Comparison of ENCODE assay signal across 19 cellular contexts in the genomic region with DNA sequence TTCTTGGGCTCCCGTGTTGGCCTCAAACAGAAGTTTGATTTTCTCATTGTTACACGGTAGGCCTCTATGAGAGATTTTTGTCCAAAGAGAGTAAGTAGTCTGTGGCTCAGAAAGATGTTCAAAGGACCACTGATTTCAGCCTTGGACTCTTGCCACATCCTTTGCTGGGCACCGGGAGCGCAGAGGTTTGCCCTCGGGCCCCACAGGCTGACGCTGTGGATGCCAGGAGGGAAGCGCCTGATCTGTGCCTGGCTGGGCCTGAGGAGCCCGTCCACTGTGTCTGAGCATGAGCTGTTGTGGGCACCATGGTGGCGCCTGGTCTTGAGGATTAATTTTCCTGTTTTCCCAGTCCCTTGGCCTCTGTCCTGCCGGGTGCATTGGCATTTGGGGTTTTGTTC. TPM values are rescaled to one million over a fixed set of nuclear protein-coding genes. Genes with fewer than 3 reads are reported as not detected.
DNase-seq lines count a peak whose midpoint lies in the region; ATAC-seq and TF ChIP-seq lines count a peak whose summit lies in the region.
"Had no signal": no experiment of that assay in that cellular context is flagged by ENCODE, and none has a peak within 500 bp of the region (broad histone marks: within the 10 kb centered on the region; RNA-seq: fewer than 3 reads in every experiment).

No MANE protein-coding gene starts in this region.

- no peak overlapping the region for H3K23ac ChIP-seq in H9 (ENCODE audit: insufficient read length, low read depth, low read length)

- no peak overlapping the region for H4K8ac ChIP-seq in H9 (replicated peaks; ENCODE audit: insufficient read length, low read depth, low read length)

- no peak overlapping the region for H2AK5ac ChIP-seq in H9 (ENCODE audit: insufficient read length, low read length)

- H3K4me1 Mint-ChIP-seq in H9 (peaks cover 13 to 24% of the 10 kb centered on the region in 2 experiments), WTC11 (peaks cover 18% of the 10 kb centered on the region), progenitor cell of endocrine pancreas (ENCODE audit: low read depth) (peaks cover 6% of the 10 kb centered on the region)

- no peak overlapping the region for H4K91ac ChIP-seq in H9 (ENCODE audit: insufficient read length, low read depth, low read length)

- WGBS in H9 (ENCODE audit: extremely low coverage, insufficient read length, low lambda C conversion rate), result no CpG with 5 or more reads among the region's 10 CpGs

- no peak overlapping the region for H2BK20ac ChIP-seq in H9 (ENCODE audit: low read depth, low read length, poor library complexity, severe bottlenecking)

- H4K20me1 ChIP-seq in H9 (ENCODE audit: control insufficient read depth, insufficient read depth, insufficient read length), result peaks cover 5% of the 10 kb centered on the region

- H3K9me3 ChIP-seq in H9 (ENCODE audit: control insufficient read depth, low read depth, low read length), result no peaks in the 10 kb centered on the region
- no peaks in the 10 kb centered on the region for H3K9me3 ChIP-seq in right atrium auricular region
- H3K9me3 ChIP-seq in SJCRH30 (replicated peaks), result no peaks in the 10 kb centered on the region
- H3K9me3 ChIP-seq: A549, BE2C had no signal

- H2AFZ ChIP-seq in H9 (ENCODE audit: low read length), result no peak overlapping the region

- H3K36me3 Mint-ChIP-seq in H9 (ENCODE audit: insufficient read depth in 1 of 3, low read depth in 3 of 3), result peaks cover 14 to 22% (median 17%) of the 10 kb centered on the region in 3 experiments; a peak in 6 of 7 replicates
- H3K36me3 Mint-ChIP-seq in WTC11, result peaks cover 19% of the 10 kb centered on the region
- peaks cover 8% of the 10 kb centered on the region for H3K36me3 Mint-ChIP-seq in progenitor cell of endocrine pancreas (ENCODE audit: insufficient read depth)

- H3K27ac ChIP-seq in H9 (ENCODE audit: insufficient read length, low read depth, low read length) (no peak overlapping the region), right atrium auricular region (peak overlapping the region; percentile 82 to 90), SJCRH30 (no peak overlapping the region)
- H3K27ac ChIP-seq: A549, C4-2B, HL-60 had no signal

- no peak overlapping the region for H3T11ph ChIP-seq in H9 (ENCODE audit: low read length)

- TF ChIP-seq CTCF in H9 (conservative IDR thresholded peaks at IDR 0.05), result no peak
- no peak for TF ChIP-seq CTCF in WTC11 (IDR thresholded peaks at IDR 0.05)
- no peak for TF ChIP-seq CTCF in right atrium auricular region (IDR thresholded peaks at IDR 0.05)
- TF ChIP-seq CTCF in progenitor cell of endocrine pancreas (IDR thresholded peaks at IDR 0.05; ENCODE audit: unreplicated experiment), result no peak

- no peak overlapping the region for H3K4ac ChIP-seq in H9 (ENCODE audit: low read depth, low read length)

- peaks cover 7% of the 10 kb centered on the region; the same call in 1 of the 2 replicates for H3K79me2 ChIP-seq in H9 (ENCODE audit: insufficient read depth, low read length)

- peak overlapping the region; percentile 36 to 66 (median 55); a peak in 2 of 7 replicates for H3K27ac Mint-ChIP-seq in H9
- peak overlapping the region; percentile 11; the same call in 1 of the 2 replicates for H3K27ac Mint-ChIP-seq in WTC11
- H3K27ac Mint-ChIP-seq in progenitor cell of endocrine pancreas, result peak overlapping the region; percentile 65
- H3K27ac Mint-ChIP-seq: HFFc6 had no signal

- H3K27me3 Mint-ChIP-seq in H9 (ENCODE audit: low read depth) (no peaks in the 10 kb centered on the region), WTC11 (ENCODE audit: low read depth) (no peaks in the 10 kb centered on the region), progenitor cell of endocrine pancreas (no peaks in the 10 kb centered on the region)
- H3K27me3 Mint-ChIP-seq: CD4-positive, alpha-beta memory T cell had no signal

- H2BK5ac ChIP-seq in H9 (ENCODE audit: insufficient read length, low read length), result no peak overlapping the region

- H3K79me1 ChIP-seq in H9 (ENCODE audit: insufficient read depth, low read depth, low read length, poor library complexity, severe bottlenecking), result no peaks in the 10 kb centered on the region

- CTCF ChIA-PET in WTC11 (lab: Charles Lee), result no interaction called here

- no peak overlapping the region for H2BK15ac ChIP-seq in H9 (ENCODE audit: low read depth, low read length)

- H2BK120ac ChIP-seq in H9 (ENCODE audit: low read depth, low read length, poor library complexity, severe bottlenecking), result no peak overlapping the region

- H3K4me3 ChIP-seq in right atrium auricular region, result no peak overlapping the region
- H3K4me3 ChIP-seq in SJCRH30, result no peak overlapping the region
- H3K4me3 ChIP-seq: A549 had no signal

- peaks cover under 1% of the 10 kb centered on the region; the same call in 1 of the 2 replicates for H3K4me1 ChIP-seq in H9 (ENCODE audit: insufficient read depth, low read length)
- peaks cover 0 to 13% of the 10 kb centered on the region in 2 donors for H3K4me1 ChIP-seq in right atrium auricular region
- peaks cover 9% of the 10 kb centered on the region for H3K4me1 ChIP-seq in SJCRH30
- H3K4me1 ChIP-seq: A549, BE2C had no signal

- H3K18ac ChIP-seq in H9 (ENCODE audit: insufficient read length, low read depth, low read length), result no peak overlapping the region

- no peak overlapping the region for H3K56ac ChIP-seq in H9 (ENCODE audit: insufficient read length, low read depth, low read length)

- H3K9me3 Mint-ChIP-seq in H9 (no peaks in the 10 kb centered on the region; a peak in 1 of 5 replicates), WTC11 (peaks cover 5% of the 10 kb centered on the region), progenitor cell of endocrine pancreas (ENCODE audit: low read depth) (no peaks in the 10 kb centered on the region)
- H3K9me3 Mint-ChIP-seq: HFFc6 had no signal

- no peak overlapping the region for H3K4me2 ChIP-seq in H9 (ENCODE audit: insufficient read depth, insufficient read length, low read length)
- H3K4me2 ChIP-seq: A549 had no signal

- no peak overlapping the region for H2BK12ac ChIP-seq in H9 (ENCODE audit: insufficient read length, low read depth, low read length)

- H3K27me3 ChIP-seq in H9 (ENCODE audit: insufficient read depth, low read length) (no peaks in the 10 kb centered on the region), right atrium auricular region (no peaks in the 10 kb centered on the region), SJCRH30 (no peaks in the 10 kb centered on the region)
- H3K27me3 ChIP-seq: BE2C had no signal

- H3K4me3 Mint-ChIP-seq in H9 (no peak overlapping the region), WTC11 (no peak overlapping the region), progenitor cell of endocrine pancreas (ENCODE audit: low read depth) (no peak overlapping the region)
- H3K4me3 Mint-ChIP-seq: CD4-positive, alpha-beta memory T cell; HFFc6 had no signal

- no peak overlapping the region for H3K9ac ChIP-seq in H9 (ENCODE audit: extremely low read depth, insufficient read length, low read length)

- POLR2A ChIA-PET in WTC11 (lab: Charles Lee), result interaction anchor here (0.5 kb wide), 1 partner anchor 17 kb away, joined by 7 read pairs; no protein-coding TSS in a partner anchor

- DNase-seq in H9 (no peak), WTC11 (ENCODE audit: low spot score) (no peak), right atrium auricular region (ENCODE audit: low spot score) (no peak), progenitor cell of endocrine pancreas (ENCODE audit: low spot score, unreplicated experiment) (no peak), NCI-H2196 (lab: John Stamatoyannopoulos, UW; ENCODE audit: unreplicated experiment) (no peak), SJCRH30 (no peak)
- DNase-seq in activated naive CD4-positive, alpha-beta T cell (lab: John Stamatoyannopoulos, UW), result no peak
- DNase-seq: BE2C; CD4-positive, alpha-beta memory T cell; DMS153; DMS79 treated with DMSO at 0.1 percent for 48 hours; EL; GOT3; HCEC 1CT; HFFc6 had no signal

- no peak overlapping the region for H4K5ac ChIP-seq in H9 (ENCODE audit: insufficient read length, low read depth, low read length)

- ATAC-seq in WTC11 (no peak), HG02981 (IDR thresholded peaks at IDR 0.05; ENCODE audit: unreplicated experiment) (no peak)
- ATAC-seq: A549 had no signal

- no peaks in the 10 kb centered on the region for H3K36me3 ChIP-seq in right atrium auricular region
- peaks cover 27% of the 10 kb centered on the region for H3K36me3 ChIP-seq in SJCRH30

- H3K23me2 ChIP-seq in H9 (ENCODE audit: insufficient read length, low read depth, low read length, poor library complexity, severe bottlenecking), result no peaks in the 10 kb centered on the region

- H3K14ac ChIP-seq in H9 (ENCODE audit: insufficient read depth, low read length), result no peak overlapping the region

TF ChIP-seq in WTC11, 78 proteins besides CTCF, POLR2A, EP300 and RAD21 (continues in another document):
- TF ChIP-seq, protein P1, sequence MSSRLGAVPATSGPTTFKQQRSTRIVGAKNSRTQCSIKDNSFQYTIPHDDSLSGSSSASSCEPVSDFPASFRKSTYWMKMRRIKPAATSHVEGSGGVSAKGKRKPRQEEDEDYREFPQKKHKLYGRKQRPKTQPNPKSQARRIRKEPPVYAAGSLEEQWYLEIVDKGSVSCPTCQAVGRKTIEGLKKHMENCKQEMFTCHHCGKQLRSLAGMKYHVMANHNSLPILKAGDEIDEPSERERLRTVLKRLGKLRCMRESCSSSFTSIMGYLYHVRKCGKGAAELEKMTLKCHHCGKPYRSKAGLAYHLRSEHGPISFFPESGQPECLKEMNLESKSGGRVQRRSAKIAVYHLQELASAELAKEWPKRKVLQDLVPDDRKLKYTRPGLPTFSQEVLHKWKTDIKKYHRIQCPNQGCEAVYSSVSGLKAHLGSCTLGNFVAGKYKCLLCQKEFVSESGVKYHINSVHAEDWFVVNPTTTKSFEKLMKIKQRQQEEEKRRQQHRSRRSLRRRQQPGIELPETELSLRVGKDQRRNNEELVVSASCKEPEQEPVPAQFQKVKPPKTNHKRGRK (CRISPR knock-in tag; IDR thresholded peaks at IDR 0.05; ENCODE audit: borderline replicate concordance), result no peak
- no peak for TF ChIP-seq SMAD4 (CRISPR knock-in tag; IDR thresholded peaks at IDR 0.05)
- TF ChIP-seq, protein P2, sequence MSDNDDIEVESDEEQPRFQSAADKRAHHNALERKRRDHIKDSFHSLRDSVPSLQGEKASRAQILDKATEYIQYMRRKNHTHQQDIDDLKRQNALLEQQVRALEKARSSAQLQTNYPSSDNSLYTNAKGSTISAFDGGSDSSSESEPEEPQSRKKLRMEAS (CRISPR knock-in tag; IDR thresholded peaks at IDR 0.05), result no peak
- no peak for TF ChIP-seq IRF2 (CRISPR knock-in tag; IDR thresholded peaks at IDR 0.05; ENCODE audit: borderline replicate concordance, low read depth)
- no peak for TF ChIP-seq ZNF219 (CRISPR knock-in tag; IDR thresholded peaks at IDR 0.05; ENCODE audit: borderline replicate concordance)

RNA-seq across cellular contexts. Expression of a gene that starts 52.3 kb away (rescaled TPM):
- total RNA-seq in H9 (2021) (39.6 and 40.6 TPM in 2 replicates), WTC11 (2021) (40.6 to 46.4 TPM (median 41.0 TPM) in 3 replicates), right atrium auricular region (10 to 100 TPM; 31.7 to 40.3 TPM), progenitor cell of endocrine pancreas (47.2 and 53.3 TPM in 2 replicates)
- total RNA-seq in SJCRH30 (2014; rRNA removed; shearing (Covaris generic)), result 21.7 and 35.7 TPM in 2 replicates

RNA-seq across cellular contexts. Expression of a gene that starts 52.6 kb away (rescaled TPM):
- 17.2 and 19.1 TPM in 2 replicates for total RNA-seq in H9 (2021)
- total RNA-seq in WTC11 (2021), result 31.5 to 35.1 TPM (median 32.7 TPM) in 3 replicates
- total RNA-seq in right atrium auricular region, result under 1 TPM; 0.31 to 0.74 TPM
- total RNA-seq in progenitor cell of endocrine pancreas, result 28.6 and 31.5 TPM in 2 replicates
- 33.0 and 40.7 TPM in 2 replicates for total RNA-seq in SJCRH30 (2014; rRNA removed; shearing (Covaris generic))

Comparison
In these comparisons a context has a peak if more than half of its experiments do, and no peak if none do; other contexts are left out.
1. H3K27ac ChIP-seq: peak in right atrium auricular region (2 of 2); none in H9 (single experiment) and SJCRH30 (single experiment).
2. H3K27ac Mint-ChIP-seq: peak in every context shown above with its lines; median percentile 65 in progenitor cell of endocrine pancreas; 55 in H9; 11 in WTC11.
3. RNA of a gene that starts 52.6 kb away (total RNA-seq): 33.0 to 40.7 TPM in SJCRH30, 31.5 to 35.1 TPM in WTC11, 28.6 to 31.5 TPM in progenitor cell of endocrine pancreas and 17.2 to 19.1 TPM in H9; 0.31 to 0.74 TPM in right atrium auricular region; every median in the first group is over 10 times any median in the second.